11 cellular contexts compared by ENCODE assay signal in genomic region chr1:31583995-31584868, GRCh38. TPM values are rescaled to one million over a fixed set of nuclear protein-coding genes. Genes with fewer than 3 reads are reported as not detected.
DNase-seq lines count a peak whose midpoint lies in the region; ATAC-seq, FAIRE-seq and TF ChIP-seq lines count a peak whose summit lies in the region.
"Had no signal": no experiment of that assay in that cellular context is flagged by ENCODE, and none has a peak within 500 bp of the region (broad histone marks: within the 10 kb centered on the region; RNA-seq: fewer than 3 reads in every experiment).

No MANE protein-coding gene starts in this region.

- H3K4me2 ChIP-seq in OCI-LY7 (ENCODE audit: low read length): no peak overlapping the region

- no peaks in the 10 kb centered on the region for H3K79me2 ChIP-seq in OCI-LY7 (ENCODE audit: insufficient read depth, low read depth, low read length)

- no peak for FAIRE-seq in pancreas (lab: Jason Lieb, UNC)

- ATAC-seq in pancreas (peak; percentile 56 to 79 (median 73)), GM21423 (IDR thresholded peaks at IDR 0.05; ENCODE audit: unreplicated experiment) (no peak), HG02870 (IDR thresholded peaks at IDR 0.05; ENCODE audit: unreplicated experiment) (no peak)

- in situ Hi-C loops in Caki2 (cut with HindIII; ENCODE audit: low pct_unique_long_range_greater_than_20kb, low sequenced_read_pairs): no loop called here

- peak overlapping the region in 3 of 4 donors; percentile 3 to 39 (median 10) for H3K27ac ChIP-seq in pancreas
- H3K27ac ChIP-seq in OCI-LY7 (ENCODE audit: low read depth, low read length, poor library complexity, severe bottlenecking): no peak overlapping the region

- CTCF ChIA-PET in OCI-LY7 (lab: Charles Lee; ENCODE audit: unreplicated experiment): interaction anchor here (0.7 kb wide), 1 partner anchor 77 kb away, joined by 5 read pairs; no protein-coding TSS in a partner anchor

- H3K9me2 ChIP-seq in OCI-LY7 (ENCODE audit: insufficient read depth, low read length): no peaks in the 10 kb centered on the region

- WGBS in pancreas, 2 donors: 39 to 47% methylated on average over 13 of the region's 13 CpGs

- POLR2A ChIA-PET in OCI-LY7 (lab: Charles Lee): no interaction called here

- BruUV-seq in OCI-LY7 (replicated peaks; lab: Mats Ljungman, UMichigan): no TSS peak

- no peak overlapping the region for H2AFZ ChIP-seq in OCI-LY7 (ENCODE audit: low read length)

- H3K36me3 ChIP-seq in pancreas (no peaks in the 10 kb centered on the region), OCI-LY7 (ENCODE audit: insufficient read depth, low read length) (no peaks in the 10 kb centered on the region)
- H3K36me3 ChIP-seq: HAP-1 had no signal

- peaks cover 19 to 26% (median 24%) of the 10 kb centered on the region in 3 donors for H3K4me1 ChIP-seq in pancreas
- no peaks in the 10 kb centered on the region for H3K4me1 ChIP-seq in OCI-LY7 (ENCODE audit: insufficient read depth, low read length, poor library complexity, severe bottlenecking)
- H3K4me1 ChIP-seq: HAP-1 had no signal

- H3K9me3 ChIP-seq in pancreas (no peaks in the 10 kb centered on the region), OCI-LY7 (ENCODE audit: low read length) (no peaks in the 10 kb centered on the region)
- H3K9me3 ChIP-seq: HAP-1 had no signal

- no peaks in the 10 kb centered on the region for H3K27me3 ChIP-seq in pancreas

- no peaks in the 10 kb centered on the region; the same call in 1 of the 2 replicates for H4K20me1 ChIP-seq in OCI-LY7 (ENCODE audit: insufficient read depth, low read length)

- TF ChIP-seq CTCF in pancreas (IDR thresholded peaks at IDR 0.05) (no peak), OCI-LY7 (conservative IDR thresholded peaks at IDR 0.05; ENCODE audit: low read length) (no peak)

- intact Hi-C loops in pancreas (cut with DNase I): no loop called here
- intact Hi-C loops in OCI-LY7 (cut with micrococcal nuclease; ENCODE audit: unreplicated experiment): no loop called here

- no peak overlapping the region for H3K4me3 ChIP-seq in pancreas
- no peak overlapping the region for H3K4me3 ChIP-seq in OCI-LY7 (ENCODE audit: low read depth, low read length, poor library complexity, severe bottlenecking)
- H3K4me3 ChIP-seq: HAP-1 had no signal

- DNase-seq in Caki2 (ENCODE audit: low read depth) (peak; percentile 60), RPMI8226 (peak; percentile 64), fibroblast of the conjunctiva (ENCODE audit: low read depth) (peak; percentile 18), pancreas (peak; percentile 74 to 91 (median 82)), OCI-LY7 (ENCODE audit: low spot score) (no peak), SIG-M5 (lab: John Stamatoyannopoulos, UW) (no peak)
- DNase-seq: activated T-cell treated with anti-CD3 and anti-CD28 coated beads, Interleukin-2, amount 50 U/mL, for 24 hours; NCI-H524 treated with DMSO at 0.1 percent for 48 hours had no signal

RNA-seq across cellular contexts. Expression of gene TINAGL1, which starts 7.9 kb away (rescaled TPM):
- total RNA-seq in Caki2 (2014; rRNA removed; shearing (Covaris generic); ENCODE audit: low replicate concordance): 706 and 710 TPM in 2 replicates
- total RNA-seq in pancreas: 10 to 100 TPM; 10.1 to 35.5 (median 19.9) TPM
- 10 to 100 TPM; 45.2 to 47.3 TPM for polyA plus RNA-seq in pancreas
- total RNA-seq in OCI-LY7 (2014; rRNA removed; shearing (Covaris generic)): not detected in 2 replicates
- 0.17 TPM in 1 of 2 replicates, not detected in the other for total RNA-seq in OCI-LY7 (2022)

RNA-seq across cellular contexts. Expression of gene HCRTR1, which starts 33.3 kb away (rescaled TPM):
- total RNA-seq in Caki2 (2014; rRNA removed; shearing (Covaris generic); ENCODE audit: low replicate concordance): not detected in 2 replicates
- total RNA-seq in pancreas (under 1 TPM in 1 of 6 donors, not detected in 5; 0.14 TPM), OCI-LY7 (2022) (not detected in 2 replicates)
- polyA plus RNA-seq in pancreas: under 1 TPM; 0.19 to 0.52 TPM
- not detected in 2 replicates for total RNA-seq in OCI-LY7 (2014; rRNA removed; shearing (Covaris generic))

Comparison
In these comparisons a context has a peak if more than half of its experiments do, and no peak if none do; other contexts are left out.
1. DNase-seq: peak in Caki2 (single experiment), RPMI8226 (single experiment), fibroblast of the conjunctiva (single experiment) and pancreas (6 of 6); none in OCI-LY7 (single experiment) and SIG-M5 (single experiment).
2. ATAC-seq: peak in pancreas (4 of 4); none in GM21423 (single experiment) and HG02870 (single experiment).
3. RNA of gene TINAGL1, which starts 7.9 kb away (total RNA-seq): 706 to 710 TPM in Caki2; 10.1 to 35.5 TPM in pancreas and 0.17 TPM in OCI-LY7; every median in the first group is over 10 times any median in the second.